ENCODE assay signal across 14 cellular contexts in genomic region chr19:55545913-55546495, GRCh38. TPM values are rescaled to one million over a fixed set of nuclear protein-coding genes. Genes with fewer than 3 reads are reported as not detected.
A peak's percentile ranks its signal among the peaks of the same experiment; 100 is the strongest.
DNase-seq lines count a peak whose midpoint lies in the region; ATAC-seq and TF ChIP-seq lines count a peak whose summit lies in the region.
"Had no signal": no experiment of that assay in that cellular context is flagged by ENCODE, and none has a peak within 500 bp of the region (broad histone marks: within the 10 kb centered on the region; RNA-seq: fewer than 3 reads in every experiment).

No MANE protein-coding gene starts in this region.

- 74% methylated on average over 14 of the region's 14 CpGs for WGBS in mesenchymal stem cell

- no peak overlapping the region for H3K27ac Mint-ChIP-seq in GM23338
- H3K27ac Mint-ChIP-seq: immature natural killer cell had no signal

- no peaks in the 10 kb centered on the region for H3F3A ChIP-seq in GM23338 (replicated peaks; ENCODE audit: low read depth)

- no peaks in the 10 kb centered on the region; the same call in 2 of the 3 replicates for H3K36me3 Mint-ChIP-seq in GM23338 (ENCODE audit: low read depth)
- H3K36me3 Mint-ChIP-seq: immature natural killer cell had no signal

- no peaks in the 10 kb centered on the region for H3K36me3 ChIP-seq in GM23338 (ENCODE audit: insufficient read depth)
- H3K36me3 ChIP-seq in mesenchymal stem cell (ENCODE audit: control insufficient read depth in 1 of 2, insufficient read depth in 2 of 2, low read depth in 1 of 2, low read length in 2 of 2) = no peaks in the 10 kb centered on the region
- H3K36me3 ChIP-seq: neutrophil had no signal

- H3K4me1 Mint-ChIP-seq in GM23338 = peaks cover 28% of the 10 kb centered on the region
- H3K4me1 Mint-ChIP-seq: immature natural killer cell had no signal

- peak overlapping the region; percentile 80 for H3K9ac ChIP-seq in mesenchymal stem cell (ENCODE audit: low read length)

- H3K4me3 Mint-ChIP-seq in GM23338 = no peak overlapping the region; the same call in 2 of the 3 replicates
- H3K4me3 Mint-ChIP-seq: immature natural killer cell had no signal

- H3K79me2 ChIP-seq in GM23338 (replicated peaks; ENCODE audit: insufficient read depth) = no peaks in the 10 kb centered on the region

- no peaks in the 10 kb centered on the region; the same call in 1 of the 2 replicates for H3K4me1 ChIP-seq in GM23338 (ENCODE audit: insufficient read depth)
- peaks cover 31% of the 10 kb centered on the region for H3K4me1 ChIP-seq in mesenchymal stem cell (ENCODE audit: control insufficient read depth, insufficient read depth, low read depth, low read length)

- no peak overlapping the region for H3K4ac ChIP-seq in mesenchymal stem cell (ENCODE audit: low read depth in 1 of 2, low read length in 2 of 2)

- H3K9me3 ChIP-seq in mesenchymal stem cell (ENCODE audit: control insufficient read depth, low read length) = no peaks in the 10 kb centered on the region
- H3K9me3 ChIP-seq: neutrophil had no signal

- no peak overlapping the region for H3K23ac ChIP-seq in mesenchymal stem cell (ENCODE audit: low read length in 2 of 2)

- H2BK5ac ChIP-seq in mesenchymal stem cell (ENCODE audit: low read depth, low read length, poor library complexity, severe bottlenecking) = no peak overlapping the region

- no peak for DNase-seq in GM23338 (ENCODE audit: low spot score)
- DNase-seq in mesenchymal stem cell = no peak
- DNase-seq in SK-N-DZ (ENCODE audit: low spot score) = no peak
- DNase-seq: AML-193; amygdala; GF-D8; immature natural killer cell; Kasumi-1; stimulated activated CD4-positive, alpha-beta T cell treated with anti-CD3 and anti-CD28 coated beads, Interleukin-2, amount 100 ng/mL, for 24 hours had no signal

- no peak overlapping the region for H3K27ac ChIP-seq in GM23338 (ENCODE audit: low read depth)
- H3K27ac ChIP-seq in mesenchymal stem cell (ENCODE audit: low read length, poor library complexity, severe bottlenecking) = no peak overlapping the region
- H3K27ac ChIP-seq: neutrophil had no signal

- H3K27me3 Mint-ChIP-seq in GM23338 (ENCODE audit: insufficient read depth, low read depth, poor library complexity) = peaks cover 10% of the 10 kb centered on the region

- no peak overlapping the region for H3K4me2 ChIP-seq in GM23338
- no peak overlapping the region for H3K4me2 ChIP-seq in mesenchymal stem cell (ENCODE audit: low read length, poor library complexity, severe bottlenecking)

- H3K9me3 Mint-ChIP-seq in GM23338 = peaks cover 6% of the 10 kb centered on the region
- H3K9me3 Mint-ChIP-seq: immature natural killer cell had no signal

- no peaks in the 10 kb centered on the region for H4K20me1 ChIP-seq in GM23338 (replicated peaks; ENCODE audit: insufficient read depth)

- no peak overlapping the region for H4K8ac ChIP-seq in mesenchymal stem cell (ENCODE audit: low read length)

- H3K9me2 ChIP-seq in GM23338 (ENCODE audit: insufficient read depth) = peaks cover 5% of the 10 kb centered on the region; the same call in 1 of the 2 replicates

- H3K18ac ChIP-seq in mesenchymal stem cell (ENCODE audit: low read depth in 1 of 2, low read length in 2 of 2) = peak overlapping the region in 1 of 2 experiments; percentile 41

- peak overlapping the region in 1 of 2 experiments; percentile 68 for H3K14ac ChIP-seq in mesenchymal stem cell (ENCODE audit: low read length in 2 of 2)

- H2AFZ ChIP-seq in GM23338 (peak overlapping the region; percentile 43), mesenchymal stem cell (ENCODE audit: low read depth, low read length) (no peak overlapping the region)

- H2BK120ac ChIP-seq in mesenchymal stem cell (ENCODE audit: low read depth, low read length) = no peak overlapping the region

- H3K27me3 ChIP-seq in GM23338 (ENCODE audit: insufficient read depth) = no peaks in the 10 kb centered on the region
- peaks cover 0 to 10% of the 10 kb centered on the region in 2 experiments for H3K27me3 ChIP-seq in mesenchymal stem cell (ENCODE audit: control insufficient read depth in 1 of 2, insufficient read depth in 1 of 2, low read length in 2 of 2)

- no peaks in the 10 kb centered on the region for H3K79me1 ChIP-seq in mesenchymal stem cell (replicated peaks; ENCODE audit: low read length, poor library complexity, severe bottlenecking)

- no peak overlapping the region for H2AK5ac ChIP-seq in mesenchymal stem cell (ENCODE audit: low read length, severe bottlenecking)

- no peak for TF ChIP-seq CTCF in GM23338 (conservative IDR thresholded peaks at IDR 0.05; ENCODE audit: low read depth in 2 of 2)

- H3K4me3 ChIP-seq in GM23338 = no peak overlapping the region
- no peak overlapping the region for H3K4me3 ChIP-seq in mesenchymal stem cell (ENCODE audit: insufficient read depth in 1 of 2, low read depth in 1 of 2, low read length in 2 of 2)

- no peak overlapping the region for H2BK12ac ChIP-seq in mesenchymal stem cell (ENCODE audit: low read length in 2 of 2)

- no peak overlapping the region for H2BK15ac ChIP-seq in mesenchymal stem cell (ENCODE audit: low read depth, poor library complexity, severe bottlenecking)

- ATAC-seq in GM23338 = no peak
- no peak for ATAC-seq in HG03280 (IDR thresholded peaks at IDR 0.05; ENCODE audit: unreplicated experiment)

- no peak overlapping the region for H4K91ac ChIP-seq in mesenchymal stem cell (ENCODE audit: low read length)

RNA-seq across cellular contexts. Expression of gene SBK3, which starts 0.7 kb away (rescaled TPM):
- total RNA-seq in GM23338 (2014; rRNA removed; shearing (Covaris generic)) = 0.23 and 0.94 TPM in 2 replicates
- 0.27 and 0.80 TPM in 2 replicates for polyA plus RNA-seq in GM23338 (2016; fragmentation: Nextera tagmentation; extraction: Ambion mirVana)
- polyA plus RNA-seq in mesenchymal stem cell (2013, experiment 1 of 2) = not detected
- polyA plus RNA-seq in mesenchymal stem cell (2013, experiment 2 of 2) = not detected
- not detected in 2 replicates for polyA plus RNA-seq in SK-N-DZ (2014; cell fraction: cytosol; rRNA removed)
- not detected in 2 replicates for polyA plus RNA-seq in SK-N-DZ (2014; cell fraction: nucleus; rRNA removed)
- total RNA-seq: subcutaneous adipose tissue had no signal
- polyA plus RNA-seq: immature natural killer cell had no signal

RNA-seq across cellular contexts. Expression of gene SBK2, which starts 9.1 kb away (rescaled TPM):
- 2.0 and 3.5 TPM in 2 replicates for total RNA-seq in GM23338 (2014; rRNA removed; shearing (Covaris generic))
- polyA plus RNA-seq in GM23338 (2016; fragmentation: Nextera tagmentation; extraction: Ambion mirVana) = 0.82 and 1.1 TPM in 2 replicates
- not detected for polyA plus RNA-seq in mesenchymal stem cell (2013, experiment 1 of 2)
- not detected for polyA plus RNA-seq in mesenchymal stem cell (2013, experiment 2 of 2)
- polyA plus RNA-seq in SK-N-DZ (2014; cell fraction: cytosol; rRNA removed) = not detected in 2 replicates
- polyA plus RNA-seq in SK-N-DZ (2014; cell fraction: nucleus; rRNA removed) = not detected in 2 replicates
- total RNA-seq: endothelial cell of umbilical vein, RPMI7951, subcutaneous adipose tissue had no signal
- polyA plus RNA-seq: endothelial cell of umbilical vein, immature natural killer cell had no signal

RNA-seq across cellular contexts. Expression of gene ZNF579, which starts 34.6 kb away (rescaled TPM):
- 8.4 and 12.2 TPM in 2 replicates for total RNA-seq in GM23338 (2014; rRNA removed; shearing (Covaris generic))
- polyA plus RNA-seq in GM23338 (2016; fragmentation: Nextera tagmentation; extraction: Ambion mirVana) = 7.3 and 8.6 TPM in 2 replicates
- 25.8 TPM for polyA plus RNA-seq in mesenchymal stem cell (2013, experiment 1 of 2)
- 25.7 TPM for polyA plus RNA-seq in mesenchymal stem cell (2013, experiment 2 of 2)
- polyA plus RNA-seq in SK-N-DZ (2014; cell fraction: cytosol; rRNA removed) = 3.2 and 5.4 TPM in 2 replicates
- polyA plus RNA-seq in SK-N-DZ (2014; cell fraction: nucleus; rRNA removed) = 3.1 and 4.9 TPM in 2 replicates

RNA-seq across cellular contexts. Expression of gene FIZ1, which starts 53.3 kb away (rescaled TPM):
- total RNA-seq in GM23338 (2014; rRNA removed; shearing (Covaris generic)) = 10.1 and 12.6 TPM in 2 replicates
- polyA plus RNA-seq in GM23338 (2016; fragmentation: Nextera tagmentation; extraction: Ambion mirVana) = 5.3 and 5.4 TPM in 2 replicates
- 8.5 TPM for polyA plus RNA-seq in mesenchymal stem cell (2013, experiment 1 of 2)
- polyA plus RNA-seq in mesenchymal stem cell (2013, experiment 2 of 2) = 8.9 TPM
- 1.8 and 3.6 TPM in 2 replicates for polyA plus RNA-seq in SK-N-DZ (2014; cell fraction: cytosol; rRNA removed)
- polyA plus RNA-seq in SK-N-DZ (2014; cell fraction: nucleus; rRNA removed) = 4.3 and 9.4 TPM in 2 replicates

RNA-seq across cellular contexts. Expression of gene ZNF524, which starts 54.1 kb away (rescaled TPM):
- 8.3 and 16.5 TPM in 2 replicates for total RNA-seq in GM23338 (2014; rRNA removed; shearing (Covaris generic))
- 5.7 and 6.0 TPM in 2 replicates for polyA plus RNA-seq in GM23338 (2016; fragmentation: Nextera tagmentation; extraction: Ambion mirVana)
- 8.4 TPM for polyA plus RNA-seq in mesenchymal stem cell (2013, experiment 1 of 2)
- 9.2 TPM for polyA plus RNA-seq in mesenchymal stem cell (2013, experiment 2 of 2)
- polyA plus RNA-seq in SK-N-DZ (2014; cell fraction: cytosol; rRNA removed) = 1.8 and 4.2 TPM in 2 replicates
- polyA plus RNA-seq in SK-N-DZ (2014; cell fraction: nucleus; rRNA removed) = 5.2 and 8.7 TPM in 2 replicates
